32 cellular contexts compared by ENCODE assay signal in the genomic region with DNA sequence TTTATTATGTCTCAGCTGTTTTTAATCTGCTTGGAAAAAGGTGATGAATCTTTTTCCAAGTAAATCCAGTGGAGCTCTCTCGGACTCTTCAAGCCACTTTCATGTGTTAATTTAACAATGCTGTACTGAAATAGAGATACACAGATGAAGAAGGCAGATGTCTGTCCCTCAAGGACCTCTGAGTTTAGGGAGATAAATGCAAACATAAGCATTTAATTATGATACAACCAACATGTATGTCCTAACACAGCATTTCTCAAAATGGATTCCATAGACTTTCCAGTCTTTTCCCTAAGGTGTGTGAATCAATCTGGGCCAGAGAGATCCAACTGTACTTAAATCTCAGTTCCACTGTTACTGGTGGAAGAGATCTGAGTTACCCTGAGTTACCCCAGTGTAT.
"Had no signal": no experiment of that assay in that cellular context is flagged by ENCODE, and none has a peak within 500 bp of the region (broad histone marks: within the 10 kb centered on the region; RNA-seq: fewer than 3 reads in every experiment).

No MANE protein-coding gene starts in this region.

- FAIRE-seq: astrocyte had no signal

- DNase-seq: activated effector memory CD4-positive, alpha-beta T cell treated with anti-CD3 and anti-CD28 coated beads, Interleukin-2, amount 50 U/mL, for 16 hours; activated effector memory CD4-positive, alpha-beta T cell treated with Interleukin-2 at 50 U/mL for 16 hours; activated gamma-delta T cell; activated gamma-delta T cell treated with Interleukin-2 at 50 U/mL for 16 hours; activated naive CD4-positive, alpha-beta T cell; activated naive CD4-positive, alpha-beta T cell treated with anti-CD3 and anti-CD28 coated beads for 36 hours; activated naive CD4-positive, alpha-beta T cell treated with anti-CD3 and anti-CD28 coated beads, Interleukin-2, amount 10 ng/mL, durations not matched to agents 7 days and 5 days; activated naive CD4-positive, alpha-beta T cell treated with anti-CD3 and anti-CD28 coated beads, Interleukin-2, amount 50 U/mL, for 16 hours; activated naive CD4-positive, alpha-beta T cell treated with Interleukin-2 at 50 U/mL for 16 hours; activated naive CD8-positive, alpha-beta T cell treated with anti-CD3 and anti-CD28 coated beads for 36 hours; activated naive CD8-positive, alpha-beta T cell treated with anti-CD3 and anti-CD28 coated beads, Interleukin-2, amount 10 ng/mL, durations not matched to agents 7 days and 5 days; activated naive CD8-positive, alpha-beta T cell treated with anti-CD3 and anti-CD28 coated beads, Interleukin-2, amount 50 U/mL, for 24 hours; activated T-cell treated with anti-CD3 and anti-CD28 coated beads, Interleukin-2, amount 50 U/mL, for 24 hours; activated T-cell treated with anti-CD3 and anti-CD28 coated beads, Interleukin-2, amount 50 U/mL, for 4 hours; activated T-cell treated with anti-CD3 and anti-CD28 coated beads, Interleukin-2, amount 50 U/mL, for 48 hours; activated T-cell treated with anti-CD3 and anti-CD28 coated beads, Interleukin-2, amount 50 U/mL, for 72 hours; adrenal gland; amniotic stem cell; amygdala; anterior cingulate cortex; aorta; body of pancreas; brain microvascular endothelial cell; caudate nucleus; central memory CD4-positive, alpha-beta T cell; cerebellar nuclear complex had no signal

- H3K27ac ChIP-seq: adrenal gland, ascending aorta, body of pancreas, brain microvascular endothelial cell, breast epithelium, cardiac muscle cell had no signal

- H3K9me3 ChIP-seq: adrenal gland, ascending aorta, body of pancreas, breast epithelium had no signal

- H3K4me3 ChIP-seq: adrenal gland, ascending aorta, body of pancreas, breast epithelium, cardiac muscle cell had no signal

- ATAC-seq: activated naive CD4-positive, alpha-beta T cell treated with anti-CD3 and anti-CD28 coated beads, Interleukin-2, amount 50 U/mL, for 72 hours; activated naive CD8-positive, alpha-beta T cell treated with anti-CD3 and anti-CD28 coated beads, Interleukin-2, amount 50 U/mL, for 24 hours; activated T-cell treated with anti-CD3 and anti-CD28 coated beads, Interleukin-2, amount 50 U/mL, for 4 hours; activated T-cell treated with anti-CD3 and anti-CD28 coated beads, Interleukin-2, amount 50 U/mL, for 72 hours; activated T-helper 17 cell treated with anti-CD3 and anti-CD28 coated beads, Interleukin-2, amount 50 U/mL, for 72 hours; body of pancreas had no signal

- H3K4me1 ChIP-seq: adrenal gland, ascending aorta, body of pancreas, breast epithelium had no signal

- H3K27me3 ChIP-seq: adrenal gland, ascending aorta, body of pancreas, brain microvascular endothelial cell, breast epithelium, cardiac muscle cell had no signal

- H3K36me3 ChIP-seq: adrenal gland, ascending aorta, brain microvascular endothelial cell, breast epithelium, cardiac muscle cell had no signal
